ENCODE assay signal across 2 cellular contexts in genomic region chr3:44867421-44868111, GRCh38.
A peak's percentile ranks its signal among the peaks of the same experiment; 100 is the strongest.
TF ChIP-seq lines count a peak whose summit lies in the region.

No MANE protein-coding gene starts in this region.

TF ChIP-seq in liver, 16 proteins besides CTCF, POLR2A, EP300 and RAD21:
- no peak for TF ChIP-seq ZBTB33 (IDR thresholded peaks at IDR 0.05)
- TF ChIP-seq YY1 (IDR thresholded peaks at IDR 0.05): no peak
- TF ChIP-seq SP1 (IDR thresholded peaks at IDR 0.05): no peak
- TF ChIP-seq RXRA (IDR thresholded peaks at IDR 0.05): peak in 1 of 2 donors; percentile 34
- TF ChIP-seq HNF4A (conservative IDR thresholded peaks at IDR 0.05): peak; percentile 62 to 66
- TF ChIP-seq NR2F2 (IDR thresholded peaks at IDR 0.05): no peak
- TF ChIP-seq TAF1 (conservative IDR thresholded peaks at IDR 0.05): no peak
- no peak for TF ChIP-seq GABPA (IDR thresholded peaks at IDR 0.05 in 1 of 2, conservative IDR thresholded peaks at IDR 0.05 in 1 of 2)
TF ChIP-seq in liver: peak in this region for 2.

TF ChIP-seq in HepG2, 621 proteins besides CTCF, POLR2A, EP300 and RAD21:
- TF ChIP-seq FOXJ3 (CRISPR knock-in tag; IDR thresholded peaks at IDR 0.05; ENCODE audit: borderline replicate concordance) (no peak), STAT5B (CRISPR knock-in tag; IDR thresholded peaks at IDR 0.05) (no peak), SUZ12 (IDR thresholded peaks at IDR 0.05; ENCODE audit: low read depth, low read length) (no peak), ZNF510 (CRISPR knock-in tag; IDR thresholded peaks at IDR 0.05; ENCODE audit: low read depth) (no peak), FOXM1 (CRISPR knock-in tag; IDR thresholded peaks at IDR 0.05) (no peak), ZNF484 (CRISPR knock-in tag; IDR thresholded peaks at IDR 0.05; ENCODE audit: borderline replicate concordance, low read depth) (no peak), U2AF1 (optimal IDR thresholded peaks at IDR 0.05; ENCODE audit: low read depth, low read length) (no peak), ZNF292 (CRISPR knock-in tag; IDR thresholded peaks at IDR 0.05; ENCODE audit: borderline replicate concordance, low read depth) (no peak), HMG20A (CRISPR knock-in tag; IDR thresholded peaks at IDR 0.05; ENCODE audit: borderline replicate concordance) (no peak), THYN1 (CRISPR knock-in tag; IDR thresholded peaks at IDR 0.05; ENCODE audit: borderline replicate concordance, low read depth) (no peak)
